ENCODE assay signal across 8 cellular contexts in genomic region chr3:18559323-18559972, GRCh38.
DNase-seq lines count a peak whose midpoint lies in the region; TF ChIP-seq lines count a peak whose summit lies in the region.

No MANE protein-coding gene starts in this region.

- no TSS peak for BruUV-seq in PC-9 (replicated peaks; lab: Mats Ljungman, UMichigan)

- POLR2A ChIA-PET in PC-9 (lab: Charles Lee; ENCODE audit: unreplicated experiment) = no interaction called here

- H3K27ac ChIP-seq in HL-60 (replicated peaks) = no peak overlapping the region
- H3K27ac ChIP-seq in PC-9 = no peak overlapping the region
- H3K27ac ChIP-seq in hepatocyte = no peak overlapping the region
- H3K27ac ChIP-seq in spleen = no peak overlapping the region

- peak; percentile 63 for DNase-seq in CD1c-positive myeloid dendritic cell (ENCODE audit: extremely low spot score)
- peak; percentile 3 for DNase-seq in GM19238 (ENCODE audit: insufficient read length, low spot score)
- DNase-seq in HL-60 (ENCODE audit: low read depth in 1 of 2, low spot score in 1 of 2) = peak in 1 of 2 experiments; percentile 43
- DNase-seq in PC-9 = peak in 1 of 2 experiments; percentile 10
- DNase-seq in activated naive CD4-positive, alpha-beta T cell treated with anti-CD3 and anti-CD28 coated beads, Interleukin-2, amount 50 U/mL, for 16 hours = peak; percentile 11
- peak; percentile 59 for DNase-seq in hepatocyte (ENCODE audit: low spot score)
- DNase-seq in spleen = no peak
- no peak for DNase-seq in MV-4-11 (lab: John Stamatoyannopoulos, UW)

- 16% methylated on average over 6 of the region's 6 CpGs for WGBS in hepatocyte (ENCODE audit: low lambda C conversion rate, missing lambda C conversion rate)
- 11 to 28% (median 16%) methylated on average over 6 of the region's 6 CpGs for WGBS in spleen, 5 donors

- H3K27me3 ChIP-seq in HL-60 (ENCODE audit: insufficient read depth, poor library complexity, severe bottlenecking) = no peaks in the 10 kb centered on the region
- no peaks in the 10 kb centered on the region for H3K27me3 ChIP-seq in PC-9 (ENCODE audit: insufficient read depth, low read depth)
- no peaks in the 10 kb centered on the region for H3K27me3 ChIP-seq in hepatocyte
- H3K27me3 ChIP-seq in spleen (replicated peaks in 1 of 7) = no peaks in the 10 kb centered on the region

- H2AFZ ChIP-seq in PC-9 = peak overlapping the region; percentile 49; the same call in 1 of the 2 replicates
- H2AFZ ChIP-seq in hepatocyte = no peak overlapping the region

- CTCF ChIA-PET in PC-9 (lab: Charles Lee) = interaction anchor here (0.8 to 2.2 kb wide), 3 partner anchors 199 to 1307 kb away, joined by 3 to 5 read pairs (median 5); no protein-coding TSS in a partner anchor

- H4K20me1 ChIP-seq in PC-9 (ENCODE audit: insufficient read depth) (no peaks in the 10 kb centered on the region), hepatocyte (ENCODE audit: insufficient read depth, poor library complexity, severe bottlenecking) (no peaks in the 10 kb centered on the region)

- no peak for TF ChIP-seq POLR2A in spleen (IDR thresholded peaks at IDR 0.05)

- TF ChIP-seq CTCF in HL-60 (IDR thresholded peaks at IDR 0.05; ENCODE audit: insufficient read depth, low read length) (peak; percentile 61), PC-9 (conservative IDR thresholded peaks at IDR 0.05) (peak; percentile 87), hepatocyte (IDR thresholded peaks at IDR 0.05; ENCODE audit: poor library complexity) (peak; percentile 69), spleen (IDR thresholded peaks at IDR 0.05 in 8 of 11, conservative IDR thresholded peaks at IDR 0.05 in 3 of 11) (peak; percentile 45 to 82 (median 78))

- no peaks in the 10 kb centered on the region for H3F3A ChIP-seq in PC-9 (ENCODE audit: insufficient read depth, low read depth)

- H3K9me3 ChIP-seq in PC-9 (ENCODE audit: insufficient read depth, low read depth) (no peaks in the 10 kb centered on the region), hepatocyte (ENCODE audit: low read depth) (no peaks in the 10 kb centered on the region), spleen (no peaks in the 10 kb centered on the region)

- H3K9me2 ChIP-seq in PC-9 (ENCODE audit: insufficient read depth) = no peaks in the 10 kb centered on the region
- no peaks in the 10 kb centered on the region for H3K9me2 ChIP-seq in hepatocyte (replicated peaks; ENCODE audit: insufficient read depth)

- H3K79me2 ChIP-seq in PC-9 (ENCODE audit: low read depth) (no peaks in the 10 kb centered on the region), hepatocyte (no peaks in the 10 kb centered on the region)

- intact Hi-C loops in PC-9 (cut with micrococcal nuclease; ENCODE audit: unreplicated experiment) (loop anchor here (1.0 to 2.0 kb wide), 2 partner anchors 199 to 429 kb away; no protein-coding TSS in a partner anchor), spleen (cut with DNase I; ENCODE audit: low total_unique reads) (loop anchor here (5.0 kb wide), 1 partner anchor 198 kb away; no protein-coding TSS in a partner anchor)

- H3K4me2 ChIP-seq in PC-9 (peak overlapping the region; percentile 61), hepatocyte (peak overlapping the region; percentile 19)

- H3K4me1 ChIP-seq in PC-9 (replicated peaks; ENCODE audit: insufficient read depth) = 0 out of 2 replicates have a peak, but pooled peaks cover 6% of the 10 kb centered on the region
- no peaks in the 10 kb centered on the region for H3K4me1 ChIP-seq in hepatocyte (ENCODE audit: insufficient read depth)
- peaks cover 0 to 15% (median 0%) of the 10 kb centered on the region in 6 donors for H3K4me1 ChIP-seq in spleen

- no peaks in the 10 kb centered on the region for H3K36me3 ChIP-seq in PC-9 (ENCODE audit: low read depth)
- no peaks in the 10 kb centered on the region for H3K36me3 ChIP-seq in hepatocyte (replicated peaks; ENCODE audit: insufficient read depth, low read depth)
- no peaks in the 10 kb centered on the region for H3K36me3 ChIP-seq in spleen

- no peak overlapping the region for H3K4me3 ChIP-seq in HL-60 (replicated peaks; ENCODE audit: insufficient read depth, low read length)
- no peak overlapping the region for H3K4me3 ChIP-seq in PC-9
- H3K4me3 ChIP-seq in hepatocyte = no peak overlapping the region
- no peak overlapping the region for H3K4me3 ChIP-seq in spleen

Comparison
In these comparisons a context has a peak if more than half of its experiments do, and no peak if none do; other contexts are left out.
1. DNase-seq: peak in CD1c-positive myeloid dendritic cell (single experiment), GM19238 (single experiment), activated naive CD4-positive, alpha-beta T cell treated with anti-CD3 and anti-CD28 coated beads, Interleukin-2, amount 50 U/mL, for 16 hours (single experiment) and hepatocyte (single experiment); none in spleen (single experiment) and MV-4-11 (single experiment).
2. Peak in every context shown above with its lines, with median percentiles within 50 percentile points of each other: CTCF ChIP-seq.